ENCODE assay signal across 18 cellular contexts in genomic region chr4:3417448-3417847, GRCh38. TPM values are rescaled to one million over a fixed set of nuclear protein-coding genes. Genes with fewer than 3 reads are reported as not detected.
DNase-seq lines count a peak whose midpoint lies in the region; ATAC-seq, FAIRE-seq and TF ChIP-seq lines count a peak whose summit lies in the region.
"Had no signal": no experiment of that assay in that cellular context is flagged by ENCODE, and none has a peak within 500 bp of the region (broad histone marks: within the 10 kb centered on the region; RNA-seq: fewer than 3 reads in every experiment).

No MANE protein-coding gene starts in this region.

- no peaks in the 10 kb centered on the region for H3K36me3 Mint-ChIP-seq in WTC11

- TF ChIP-seq CTCF in WTC11 (IDR thresholded peaks at IDR 0.05): no peak
- TF ChIP-seq CTCF in HepG2 (CRISPR knock-in tag; IDR thresholded peaks at IDR 0.05): no peak
- no peak for TF ChIP-seq CTCF in sigmoid colon (IDR thresholded peaks at IDR 0.05)

- TF ChIP-seq POLR2A in HepG2 (IDR thresholded peaks at IDR 0.05; ENCODE audit: insufficient read depth in 1 of 2, low read depth in 2 of 2, low read length in 2 of 2) (no peak), sigmoid colon (IDR thresholded peaks at IDR 0.05) (no peak)

- H2AFZ ChIP-seq in HepG2 (ENCODE audit: low read length): no peak overlapping the region

- WGBS in HepG2 (ENCODE audit: low lambda C conversion rate): over 99% methylated on average over 17 of the region's 21 CpGs
- WGBS in sigmoid colon, 2 donors: 95 to 96% methylated on average over 21 of the region's 21 CpGs

- H4K20me1 ChIP-seq in HepG2 (ENCODE audit: insufficient read depth, low read length): no peaks in the 10 kb centered on the region

- intact Hi-C loops in HepG2 (cut with micrococcal nuclease; ENCODE audit: unreplicated experiment): no loop called here
- intact Hi-C loops in sigmoid colon (cut with DNase I): no loop called here

- in situ Hi-C loops in HepG2 (cut with HindIII; ENCODE audit: extremely low pct_ligation_motif_present, low pct_unique_long_range_greater_than_20kb): no loop called here
- in situ Hi-C loops in KBM-7 (cut with MboI; ENCODE audit: low pct_unique_long_range_greater_than_20kb, low sequenced_read_pairs): no loop called here

- H3K27ac Mint-ChIP-seq in WTC11: 0 out of 2 replicates have a peak overlapping the region, but pooled peaks have one; percentile 65

- H3K9me3 Mint-ChIP-seq in WTC11: no peaks in the 10 kb centered on the region

- H3K9me3 ChIP-seq in HepG2 (ENCODE audit: low read length) (no peaks in the 10 kb centered on the region), sigmoid colon (no peaks in the 10 kb centered on the region)

- POLR2A ChIA-PET in WTC11 (lab: Charles Lee) (interaction anchor here (1.0 kb wide), 1 partner anchor 13 kb away, joined by 3 read pairs; no protein-coding TSS in a partner anchor), HepG2 (lab: Yijun Ruan, JAX) (no interaction called here)

- H3K4me3 ChIP-seq in HepG2 (replicated peaks in 1 of 3; ENCODE audit: insufficient read depth in 1 of 3, low read depth in 2 of 3, low read length in 3 of 3) (no peak overlapping the region), sigmoid colon (no peak overlapping the region)

- no peak overlapping the region for H3K9ac ChIP-seq in HepG2 (ENCODE audit: insufficient read depth, low read depth, low read length)

- H3K4me3 Mint-ChIP-seq in WTC11: no peak overlapping the region

- no peaks in the 10 kb centered on the region for H3K4me1 ChIP-seq in HepG2 (ENCODE audit: insufficient read depth, low read length)
- no peaks in the 10 kb centered on the region for H3K4me1 ChIP-seq in sigmoid colon

- H3K79me2 ChIP-seq in HepG2 (ENCODE audit: insufficient read depth, low read length): peaks cover 2% of the 10 kb centered on the region

- peaks cover 10 to 47% of the 10 kb centered on the region in 2 experiments; a peak in 4 of 5 replicates for H3K36me3 ChIP-seq in HepG2 (replicated peaks in 1 of 2; ENCODE audit: control insufficient read depth in 1 of 2, insufficient read depth in 2 of 2, low read length in 2 of 2)
- H3K36me3 ChIP-seq in sigmoid colon: peaks cover 0 to 58% (median 15%) of the 10 kb centered on the region in 4 donors

- H3K4me1 Mint-ChIP-seq in WTC11: no peaks in the 10 kb centered on the region

- no peak overlapping the region for H3K4me2 ChIP-seq in HepG2 (ENCODE audit: low read depth, low read length)

- FAIRE-seq in HepG2 (lab: Jason Lieb, UNC): no peak
- FAIRE-seq: H54 had no signal

- no peaks in the 10 kb centered on the region for H3K27me3 Mint-ChIP-seq in WTC11 (ENCODE audit: low read depth)

- CTCF ChIA-PET in WTC11 (lab: Charles Lee): interaction anchor here (1.4 to 1.9 kb wide), 4 partner anchors 17 to 63 kb away, joined by 4 to 9 read pairs (median 4); no protein-coding TSS in a partner anchor
- CTCF ChIA-PET in HepG2 (lab: Yijun Ruan, JAX; ENCODE audit: low intra/inter-chr PET ratio, low total read pairs): no interaction called here

- ATAC-seq in WTC11 (no peak), HepG2 (no peak), GM21723 (IDR thresholded peaks at IDR 0.05; ENCODE audit: unreplicated experiment) (no peak)

- BruUV-seq in HepG2 (replicated peaks; lab: Mats Ljungman, UMichigan): TSS peak; percentile 43

- H3K27me3 ChIP-seq in HepG2 (ENCODE audit: control insufficient read depth in 1 of 2, insufficient read depth in 2 of 2, low read length in 2 of 2): no peaks in the 10 kb centered on the region
- H3K27me3 ChIP-seq in sigmoid colon: no peaks in the 10 kb centered on the region

- H3K27ac ChIP-seq in HepG2 (ENCODE audit: extremely low read length, insufficient read depth, low read length): no peak overlapping the region
- no peak overlapping the region for H3K27ac ChIP-seq in sigmoid colon

- TF ChIP-seq RAD21 in HepG2 (CRISPR knock-in tag; IDR thresholded peaks at IDR 0.05): no peak

- TF ChIP-seq EP300 in HepG2 (IDR thresholded peaks at IDR 0.05; ENCODE audit: low read depth in 2 of 2, low read length in 2 of 2) (no peak), HepG2 (CRISPR knock-in tag; IDR thresholded peaks at IDR 0.05; ENCODE audit: borderline replicate concordance) (no peak), sigmoid colon (IDR thresholded peaks at IDR 0.05) (no peak)

- DNase-seq in activated naive CD4-positive, alpha-beta T cell treated with anti-CD3 and anti-CD28 coated beads, Interleukin-2, amount 50 U/mL, for 16 hours: peak; percentile 5
- DNase-seq in activated naive CD4-positive, alpha-beta T cell treated with Interleukin-2 at 50 U/mL for 16 hours: no peak
- DNase-seq in WTC11 (ENCODE audit: low spot score): no peak
- DNase-seq in HepG2 (ENCODE audit: low spot score): no peak
- DNase-seq in sigmoid colon: peak; percentile 38
- DNase-seq in KBM-7: no peak
- no peak for DNase-seq in NCI-H510A treated with DMSO at 0.1 percent for 48 hours (lab: John Stamatoyannopoulos, UW)
- DNase-seq: 8988T; C1 segment of cervical spinal cord; DMS 273 treated with DMSO at 0.1 percent for 48 hours; NCI-H1436 treated with DMSO at 0.1 percent for 48 hours; NCI-H2081 treated with DMSO at 0.1 percent for 48 hours; NCI-H2227 treated with DMSO at 0.1 percent for 48 hours; NCI-H526 treated with DMSO at 0.1 percent for 48 hours; NK-92 treated with Interleukin-12 subunit alpha and Interleukin-12 subunit beta, amount 100 ng/mL, for 24 hours; OCI-M1 had no signal

TF ChIP-seq in WTC11, 78 proteins besides CTCF, POLR2A, EP300 and RAD21 (continues in another document):
- TF ChIP-seq ESRRA (CRISPR knock-in tag; IDR thresholded peaks at IDR 0.05; ENCODE audit: borderline replicate concordance) (no peak), FOXJ3 (CRISPR knock-in tag; IDR thresholded peaks at IDR 0.05; ENCODE audit: borderline replicate concordance) (no peak), CBFB (CRISPR knock-in tag; IDR thresholded peaks at IDR 0.05; ENCODE audit: low read depth) (no peak)

TF ChIP-seq in HepG2, 621 proteins besides CTCF, POLR2A, EP300 and RAD21 (continues in another document):
- TF ChIP-seq CREM (IDR thresholded peaks at IDR 0.05) (no peak), CREM (CRISPR knock-in tag; IDR thresholded peaks at IDR 0.05) (no peak)

RNA-seq across cellular contexts. Expression of gene HGFAC, which starts 24.3 kb away (rescaled TPM):
- total RNA-seq in WTC11 (2021): 0.20 to 0.76 TPM (median 0.48 TPM) in 3 replicates
- total RNA-seq in HepG2 (2016; rRNA removed; fragmentation: Illumina TruSeq; extraction: Trizol): 0.98 and 8.5 TPM in 2 replicates
- total RNA-seq in HepG2 (2016; cell fraction: cytosol; rRNA removed; fragmentation: Illumina TruSeq; extraction: Trizol; ENCODE audit: low read depth): 1.8 and 1.9 TPM in 2 replicates
- 1.2 and 9.0 TPM in 2 replicates for total RNA-seq in HepG2 (2016; cell fraction: insoluble cytoplasmic fraction; rRNA removed; fragmentation: Illumina TruSeq; extraction: Trizol)
- 1.4 and 1.8 TPM in 2 replicates for total RNA-seq in HepG2 (2016; cell fraction: membrane; rRNA removed; fragmentation: Illumina TruSeq; extraction: Trizol)
- 14.0 and 15.7 TPM in 2 replicates for total RNA-seq in HepG2 (2016; cell fraction: nucleus; rRNA removed; fragmentation: Illumina TruSeq; extraction: Trizol)
- 63.6 and 107 TPM in 2 replicates for polyA plus RNA-seq in HepG2 (2011; rRNA removed)
- 8.9 and 16.3 TPM in 2 replicates for polyA plus RNA-seq in HepG2 (2011; cell fraction: cytosol; rRNA removed)
- 1,761 and 2,041 TPM in 2 replicates for polyA plus RNA-seq in HepG2 (2011; cell fraction: nucleus; rRNA removed)
- 31.4 and 46.5 TPM in 2 replicates for polyA plus RNA-seq in HepG2 (2012)
- polyA plus RNA-seq in HepG2 (2016; cell fraction: cytosol; fragmentation: Illumina TruSeq; extraction: Trizol; ENCODE audit: low read depth): 1.9 and 2.1 TPM in 2 replicates
- 1.9 and 2.5 TPM in 2 replicates for polyA plus RNA-seq in HepG2 (2016; cell fraction: insoluble cytoplasmic fraction; fragmentation: Illumina TruSeq; extraction: Trizol; ENCODE audit: low read depth)
- 1.6 and 2.1 TPM in 2 replicates for polyA plus RNA-seq in HepG2 (2016; cell fraction: membrane; fragmentation: Illumina TruSeq; extraction: Trizol; ENCODE audit: low read depth)
- 65.6 and 66.9 TPM in 2 replicates for polyA plus RNA-seq in HepG2 (2016; cell fraction: nucleus; fragmentation: Illumina TruSeq; extraction: Trizol; ENCODE audit: insufficient read depth, low read depth)
- 15.4 TPM in 1 of 2 replicates, not detected in the other for polyA minus RNA-seq in HepG2 (2011; rRNA and poly(A)+ RNA removed; ENCODE audit: low replicate concordance)
- 5.8 and 5.9 TPM in 2 replicates for polyA minus RNA-seq in HepG2 (2011; cell fraction: cytosol; rRNA and poly(A)+ RNA removed)
- polyA minus RNA-seq in HepG2 (2011; cell fraction: nucleus; rRNA and poly(A)+ RNA removed): 43.4 and 57.3 TPM in 2 replicates
- under 1 TPM; 0.33 to 0.55 (median 0.38) TPM for total RNA-seq in sigmoid colon
- polyA plus RNA-seq in sigmoid colon: under 1 TPM in 1 of 3 donors, not detected in 2; 0.22 TPM

RNA-seq across cellular contexts. Expression of gene DOK7, which starts 45.7 kb away (rescaled TPM):
- 0.22 to 0.46 TPM (median 0.44 TPM) in 3 replicates for total RNA-seq in WTC11 (2021)
- total RNA-seq in HepG2 (2016; rRNA removed; fragmentation: Illumina TruSeq; extraction: Trizol): 0.07 TPM in 1 of 2 replicates, not detected in the other
- not detected in 2 replicates for total RNA-seq in HepG2 (2016; cell fraction: cytosol; rRNA removed; fragmentation: Illumina TruSeq; extraction: Trizol; ENCODE audit: low read depth)
- 0.04 TPM in 1 of 2 replicates, not detected in the other for total RNA-seq in HepG2 (2016; cell fraction: insoluble cytoplasmic fraction; rRNA removed; fragmentation: Illumina TruSeq; extraction: Trizol)
- 0.06 TPM in 1 of 2 replicates, not detected in the other for total RNA-seq in HepG2 (2016; cell fraction: membrane; rRNA removed; fragmentation: Illumina TruSeq; extraction: Trizol)
- total RNA-seq in HepG2 (2016; cell fraction: nucleus; rRNA removed; fragmentation: Illumina TruSeq; extraction: Trizol): not detected in 2 replicates
- 0.03 and 0.05 TPM in 2 replicates for polyA plus RNA-seq in HepG2 (2011; rRNA removed)
- 0.05 and 0.08 TPM in 2 replicates for polyA plus RNA-seq in HepG2 (2011; cell fraction: cytosol; rRNA removed)
- polyA plus RNA-seq in HepG2 (2011; cell fraction: nucleus; rRNA removed): 0.26 and 0.32 TPM in 2 replicates
- not detected in 2 replicates for polyA plus RNA-seq in HepG2 (2012)
- polyA plus RNA-seq in HepG2 (2016; cell fraction: cytosol; fragmentation: Illumina TruSeq; extraction: Trizol; ENCODE audit: low read depth): not detected in 2 replicates
- polyA plus RNA-seq in HepG2 (2016; cell fraction: insoluble cytoplasmic fraction; fragmentation: Illumina TruSeq; extraction: Trizol; ENCODE audit: low read depth): 0.19 TPM in 1 of 2 replicates, not detected in the other
- polyA plus RNA-seq in HepG2 (2016; cell fraction: membrane; fragmentation: Illumina TruSeq; extraction: Trizol; ENCODE audit: low read depth): not detected in 2 replicates
- polyA plus RNA-seq in HepG2 (2016; cell fraction: nucleus; fragmentation: Illumina TruSeq; extraction: Trizol; ENCODE audit: insufficient read depth, low read depth): not detected in 2 replicates
- polyA minus RNA-seq in HepG2 (2011; rRNA and poly(A)+ RNA removed; ENCODE audit: low replicate concordance): 0.38 TPM in 1 of 2 replicates, not detected in the other
- polyA minus RNA-seq in HepG2 (2011; cell fraction: cytosol; rRNA and poly(A)+ RNA removed): not detected in 2 replicates
- not detected in 2 replicates for polyA minus RNA-seq in HepG2 (2011; cell fraction: nucleus; rRNA and poly(A)+ RNA removed)
- 1 to 10 TPM in 1 of 4 donors, not detected in 3; 1.9 TPM for total RNA-seq in sigmoid colon
- polyA plus RNA-seq in sigmoid colon: 1 to 10 TPM in 1 of 3 donors, under 1 TPM in 1, not detected in 1; 0.85 to 1.2 TPM

Comparison
In these comparisons a context has a peak if more than half of its experiments do, and no peak if none do; other contexts are left out.
1. DNase-seq: peak in activated naive CD4-positive, alpha-beta T cell treated with anti-CD3 and anti-CD28 coated beads, Interleukin-2, amount 50 U/mL, for 16 hours (single experiment) and sigmoid colon (single experiment); none in activated naive CD4-positive, alpha-beta T cell treated with Interleukin-2 at 50 U/mL for 16 hours (single experiment), WTC11 (single experiment), HepG2 (single experiment), KBM-7 (single experiment) and NCI-H510A treated with DMSO at 0.1 percent for 48 hours (single experiment).